ENCODE assay signal across 27 cellular contexts in the genomic region with DNA sequence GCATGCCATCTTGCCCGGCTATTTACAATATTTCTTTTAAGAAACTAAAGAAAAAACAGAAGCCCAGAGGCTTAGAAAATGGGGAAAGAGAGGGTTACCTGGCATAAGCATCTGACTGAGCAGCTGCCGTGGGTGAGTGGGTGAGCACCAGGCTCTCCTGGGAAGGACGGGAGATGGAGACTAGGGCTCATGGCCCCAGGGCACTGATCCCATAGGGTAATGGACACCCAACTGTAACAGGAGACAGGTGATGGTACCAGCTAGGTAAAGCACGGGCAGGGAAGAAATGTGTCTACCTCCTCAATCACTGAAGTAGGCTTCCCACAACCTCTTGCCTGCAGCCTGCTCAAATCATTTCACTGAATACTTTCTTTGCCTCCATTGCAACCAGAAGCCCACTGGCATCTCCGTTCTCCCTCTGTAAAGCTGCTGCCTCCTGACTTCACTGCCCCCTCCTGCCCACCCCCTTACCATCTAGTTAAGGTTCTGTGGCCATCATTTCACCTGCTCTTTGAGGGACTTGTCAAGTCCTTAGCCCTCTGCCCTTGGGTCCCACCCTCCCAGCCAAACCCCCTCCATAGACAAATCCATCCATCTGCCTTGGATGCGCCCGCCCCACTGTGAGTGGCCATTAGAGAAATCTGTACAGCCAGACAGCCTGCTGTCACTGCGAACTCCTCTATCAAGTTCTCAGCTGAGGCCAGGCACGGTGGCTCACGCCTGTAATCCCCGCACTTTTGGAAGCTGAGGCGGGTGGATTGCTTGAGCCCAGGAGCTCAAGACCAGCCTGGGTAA. TPM values are rescaled to one million over a fixed set of nuclear protein-coding genes. Genes with fewer than 3 reads are reported as not detected.
DNase-seq lines count a peak whose midpoint lies in the region; ATAC-seq and TF ChIP-seq lines count a peak whose summit lies in the region.
"Had no signal": no experiment of that assay in that cellular context is flagged by ENCODE, and none has a peak within 500 bp of the region (broad histone marks: within the 10 kb centered on the region; RNA-seq: fewer than 3 reads in every experiment).

No MANE protein-coding gene starts in this region.

- peaks cover 7% of the 10 kb centered on the region for H3K4me1 ChIP-seq in RWPE2 (ENCODE audit: insufficient read depth, poor library complexity, severe bottlenecking)
- H3K4me1 ChIP-seq in spleen: peaks cover 3 to 19% (median 9%) of the 10 kb centered on the region in 6 donors
- peaks cover 5% of the 10 kb centered on the region for H3K4me1 ChIP-seq in smooth muscle cell (ENCODE audit: low read depth)
- H3K4me1 ChIP-seq: ascending aorta had no signal

- H3F3A ChIP-seq in smooth muscle cell (ENCODE audit: low read depth): no peaks in the 10 kb centered on the region

- H3K27ac ChIP-seq in RWPE2 (ENCODE audit: poor library complexity, severe bottlenecking) (no peak overlapping the region), spleen (no peak overlapping the region), smooth muscle cell (ENCODE audit: low read depth) (no peak overlapping the region)
- H3K27ac ChIP-seq: ascending aorta, right atrium auricular region had no signal

- no peak overlapping the region for H3K4me2 ChIP-seq in smooth muscle cell
- H3K4me2 ChIP-seq: GM23338 had no signal

- H2AFZ ChIP-seq in smooth muscle cell (ENCODE audit: low read depth): no peak overlapping the region
- H2AFZ ChIP-seq: GM23338 had no signal

- H3K27me3 ChIP-seq in RWPE2 (ENCODE audit: insufficient read depth, poor library complexity, severe bottlenecking) (no peaks in the 10 kb centered on the region), spleen (replicated peaks in 1 of 7) (peaks cover 0 to 5% (median 0%) of the 10 kb centered on the region in 7 donors), smooth muscle cell (ENCODE audit: low read depth) (no peaks in the 10 kb centered on the region)
- H3K27me3 ChIP-seq: right atrium auricular region had no signal

- H3K9ac ChIP-seq in smooth muscle cell (ENCODE audit: low read depth): no peak overlapping the region

- H3K79me2 ChIP-seq in smooth muscle cell (ENCODE audit: low read depth): no peaks in the 10 kb centered on the region

- H3K36me3 ChIP-seq in RWPE2 (ENCODE audit: low read depth): no peaks in the 10 kb centered on the region
- H3K36me3 ChIP-seq in spleen: no peaks in the 10 kb centered on the region
- H3K36me3 ChIP-seq in smooth muscle cell (ENCODE audit: low read depth): no peaks in the 10 kb centered on the region
- H3K36me3 ChIP-seq: ascending aorta, right atrium auricular region had no signal

- TF ChIP-seq CTCF in RWPE2 (IDR thresholded peaks at IDR 0.05; ENCODE audit: poor library complexity, severe bottlenecking): no peak
- no peak for TF ChIP-seq CTCF in spleen (IDR thresholded peaks at IDR 0.05 in 8 of 11, conservative IDR thresholded peaks at IDR 0.05 in 3 of 11)
- no peak for TF ChIP-seq CTCF in smooth muscle cell (IDR thresholded peaks at IDR 0.05; ENCODE audit: borderline replicate concordance, insufficient read depth, poor library complexity, severe bottlenecking)

- peak; percentile 31 for DNase-seq in activated effector memory CD4-positive, alpha-beta T cell treated with anti-CD3 and anti-CD28 coated beads, Interleukin-2, amount 50 U/mL, for 16 hours
- no peak for DNase-seq in activated effector memory CD4-positive, alpha-beta T cell treated with Interleukin-2 at 50 U/mL for 16 hours
- DNase-seq in RWPE2 (ENCODE audit: low spot score): peak; percentile 30
- DNase-seq in islet precursor cell: peak; percentile 40
- DNase-seq in spleen: peak; percentile 33
- no peak for DNase-seq in NCI-H2227 (lab: John Stamatoyannopoulos, UW; ENCODE audit: unreplicated experiment)
- no peak for DNase-seq in smooth muscle cell (lab: John Stamatoyannopoulos, UW; ENCODE audit: unreplicated experiment)
- DNase-seq in COR-L47 (lab: John Stamatoyannopoulos, UW): no peak
- DNase-seq: activated naive CD4-positive, alpha-beta T cell treated with anti-CD3 and anti-CD28 coated beads, Interleukin-2, amount 50 U/mL, for 16 hours; DMS 273 treated with DMSO at 0.1 percent for 48 hours; kidney; mammary epithelial cell; NCI-H1092 treated with DMSO at 0.1 percent for 48 hours; NCI-H2081; stimulated activated CD4-positive, alpha-beta T cell treated with anti-CD3 and anti-CD28 coated beads, Interleukin-15, amount 100 ng/mL, for 24 hours; stimulated activated CD8-positive, alpha-beta memory T cell treated with anti-CD3 and anti-CD28 coated beads, Interleukin-4, amount 100 ng/mL, for 48 hours; T-helper 2 cell had no signal

- intact Hi-C loops in spleen (cut with DNase I; ENCODE audit: low total_unique reads): no loop called here

- H3K9me3 ChIP-seq in RWPE2 (ENCODE audit: severe bottlenecking): no peaks in the 10 kb centered on the region
- H3K9me3 ChIP-seq in spleen: no peaks in the 10 kb centered on the region
- H3K9me3 ChIP-seq in smooth muscle cell (replicated peaks; ENCODE audit: low read depth): no peaks in the 10 kb centered on the region
- H3K9me3 ChIP-seq: ascending aorta, right atrium auricular region had no signal

- no peak for TF ChIP-seq POLR2A in spleen (IDR thresholded peaks at IDR 0.05)

- H3K4me3 ChIP-seq in RWPE2 (ENCODE audit: severe bottlenecking): no peak overlapping the region
- no peak overlapping the region for H3K4me3 ChIP-seq in spleen
- no peak overlapping the region for H3K4me3 ChIP-seq in smooth muscle cell
- H3K4me3 ChIP-seq: ascending aorta, GM23338, right atrium auricular region had no signal

- no peak for ATAC-seq in RWPE2 (ENCODE audit: low read depth)
- ATAC-seq: GM23338 had no signal

- 84 to 93% (median 89%) methylated on average over 12 of the region's 12 CpGs for WGBS in spleen, 5 donors
- 84% methylated on average over 12 of the region's 12 CpGs for WGBS in smooth muscle cell (ENCODE audit: low lambda C conversion rate)

- H4K20me1 ChIP-seq in smooth muscle cell (ENCODE audit: low read depth): no peaks in the 10 kb centered on the region

RNA-seq across cellular contexts. Expression of gene TMEM125, which starts 6.2 kb away (rescaled TPM):
- not detected for total RNA-seq in spleen
- polyA plus RNA-seq in spleen: under 1 TPM in 2 of 3 donors, not detected in 1; 0.05 to 0.06 TPM
- total RNA-seq in smooth muscle cell: 2.8 and 4.2 TPM in 2 replicates
- 1.4 and 3.3 TPM in 2 replicates for polyA plus RNA-seq in smooth muscle cell
- total RNA-seq: ascending aorta, LHCN-M2, NCI-H460, osteoblast, SK-MEL-5 had no signal
- polyA plus RNA-seq: AG04450, CD14-positive monocyte had no signal

RNA-seq across cellular contexts. Expression of gene C1orf210, which starts 9.4 kb away (rescaled TPM):
- total RNA-seq in spleen: not detected
- not detected for polyA plus RNA-seq in spleen
- 0.81 and 1.2 TPM in 2 replicates for total RNA-seq in smooth muscle cell
- polyA plus RNA-seq in smooth muscle cell: 0.72 and 4.1 TPM in 2 replicates
- total RNA-seq: ascending aorta, LHCN-M2, osteoblast, right atrium auricular region, SK-MEL-5, temporal lobe had no signal
- polyA plus RNA-seq: AG04450, CD14-positive monocyte had no signal

RNA-seq across cellular contexts. Expression of gene TIE1, which starts 24.8 kb away (rescaled TPM):
- total RNA-seq in spleen (10 to 100 TPM; 45.0 to 81.8 (median 65.4) TPM), smooth muscle cell (0.18 and 1.1 TPM in 2 replicates)
- polyA plus RNA-seq in spleen (10 to 100 TPM in 1 of 3 donors, 1 to 10 TPM in 2; 4.9 to 17.4 (median 7.0) TPM), smooth muscle cell (0.73 and 0.91 TPM in 2 replicates)
- total RNA-seq: mammary epithelial cell, NCI-H460, osteoblast had no signal
- polyA plus RNA-seq: CD14-positive monocyte, mammary epithelial cell had no signal

Comparison
In these comparisons a context has a peak if more than half of its experiments do, and no peak if none do; other contexts are left out.
1. DNase-seq: peak in activated effector memory CD4-positive, alpha-beta T cell treated with anti-CD3 and anti-CD28 coated beads, Interleukin-2, amount 50 U/mL, for 16 hours (single experiment), RWPE2 (single experiment), islet precursor cell (single experiment) and spleen (single experiment); none in activated effector memory CD4-positive, alpha-beta T cell treated with Interleukin-2 at 50 U/mL for 16 hours (single experiment), NCI-H2227 (single experiment), smooth muscle cell (single experiment) and COR-L47 (single experiment).
2. RNA of gene TIE1, which starts 24.8 kb away (total RNA-seq): 45.0 to 81.8 TPM in spleen; 0.18 to 1.1 TPM in smooth muscle cell; every median in the first group is over 10 times any median in the second.